In genomic region chr22:43346521-43346929, GRCh38 we compare ENCODE assay signal across 8 cellular contexts. TPM values are rescaled to one million over a fixed set of nuclear protein-coding genes. Genes with fewer than 3 reads are reported as not detected.
DNase-seq lines count a peak whose midpoint lies in the region; ATAC-seq and TF ChIP-seq lines count a peak whose summit lies in the region.

No MANE protein-coding gene starts in this region.

- BruUV-seq in MCF 10A (replicated peaks; lab: Mats Ljungman, UMichigan): no TSS peak

- DNase-seq in ELF-1 (ENCODE audit: low read depth, low spot score) (peak; percentile 81), MG63 (peak; percentile 47), UCSD-AML1 (lab: John Stamatoyannopoulos, UW; ENCODE audit: unreplicated experiment) (peak; percentile 61), MCF 10A (ENCODE audit: unreplicated experiment) (peak; percentile 48), kidney tubule cell (ENCODE audit: low spot score) (peak; percentile 46)
- DNase-seq in stimulated activated CD4-positive, alpha-beta T cell treated with anti-CD3 and anti-CD28 coated beads, TNF-alpha, amount 100 ng/mL, for 4 hours (ENCODE audit: low read depth in 3 of 3): peak; percentile 40 to 48 (median 42)

- H3K36me3 ChIP-seq in MG63: no peaks in the 10 kb centered on the region

- CTCF ChIA-PET in MCF 10A (lab: Yijun Ruan, JAX): interaction anchor here (0.6 to 5.2 kb wide), 26 partner anchors 9 to 839 kb away, joined by 3 to 89 read pairs (median 5); no protein-coding TSS in a partner anchor

- TF ChIP-seq CTCF in MCF 10A (IDR thresholded peaks at IDR 0.05; ENCODE audit: unreplicated experiment): peak; percentile 70

- intact Hi-C loops in MCF 10A (cut with micrococcal nuclease): loop anchor here (1.0 kb wide), 2 partner anchors 72 to 115 kb away; no protein-coding TSS in a partner anchor

- no peaks in the 10 kb centered on the region for H3K9me3 Mint-ChIP-seq in MCF 10A (ENCODE audit: unreplicated experiment)

- no peak overlapping the region for H3K4me3 ChIP-seq in MG63

- peaks cover 4% of the 10 kb centered on the region; the same call in 1 of the 2 replicates for H3K27me3 ChIP-seq in MG63

- no peaks in the 10 kb centered on the region for H3K9me3 ChIP-seq in MG63

- ATAC-seq in GM21526 (IDR thresholded peaks at IDR 0.05; ENCODE audit: low FRiP score, unreplicated experiment): no peak
- no peak for ATAC-seq in HG02678 (IDR thresholded peaks at IDR 0.05; ENCODE audit: unreplicated experiment)

- peaks cover 67% of the 10 kb centered on the region for H3K27me3 Mint-ChIP-seq in MCF 10A (ENCODE audit: insufficient read depth, unreplicated experiment)

- H3K4me1 Mint-ChIP-seq in MCF 10A (ENCODE audit: insufficient read depth, unreplicated experiment): no peaks in the 10 kb centered on the region

- H3K27ac Mint-ChIP-seq in MCF 10A (ENCODE audit: low read depth, unreplicated experiment): no peak overlapping the region

- no peaks in the 10 kb centered on the region for H3K36me3 Mint-ChIP-seq in MCF 10A (ENCODE audit: insufficient read depth, unreplicated experiment)

- H3K4me3 Mint-ChIP-seq in MCF 10A (ENCODE audit: unreplicated experiment): no peak overlapping the region

- POLR2A ChIA-PET in MCF 10A (lab: Yijun Ruan, JAX): interaction anchor here (0.6 to 1.5 kb wide), 3 partner anchors 73 to 413 kb away, joined by 3 to 4 read pairs (median 3); no protein-coding TSS in a partner anchor

RNA-seq across cellular contexts. Expression of gene SCUBE1, which starts 3.4 kb away (rescaled TPM):
- 0.05 and 0.16 TPM in 2 replicates for total RNA-seq in MG63 (2014; rRNA removed; shearing (Covaris generic); ENCODE audit: low replicate concordance)
- total RNA-seq in MCF 10A (2022): not detected in 2 replicates
